In genomic region chr10:94780844-94781243, GRCh38 we compare ENCODE assay signal across 33 cellular contexts. TPM values are rescaled to one million over a fixed set of nuclear protein-coding genes. Genes with fewer than 3 reads are reported as not detected.
"Had no signal": no experiment of that assay in that cellular context is flagged by ENCODE, and none has a peak within 500 bp of the region (broad histone marks: within the 10 kb centered on the region; RNA-seq: fewer than 3 reads in every experiment).

No MANE protein-coding gene starts in this region.

- H3K4me3 ChIP-seq: ascending aorta, cardiac muscle cell had no signal

- H3K36me3 ChIP-seq: ascending aorta, cardiac muscle cell, WERI-Rb-1 had no signal

- H3K9me3 ChIP-seq: ascending aorta had no signal

- H3K27me3 ChIP-seq: ascending aorta, cardiac muscle cell had no signal

- H3K27ac ChIP-seq: ascending aorta, cardiac muscle cell, WERI-Rb-1 had no signal

- ATAC-seq: activated CD4-positive, alpha-beta T cell treated with anti-CD3 and anti-CD28 coated beads for 36 hours; activated CD4-positive, CD25-positive, alpha-beta regulatory T cell treated with anti-CD3 and anti-CD28 coated beads, Interleukin-2, amount 50 U/mL, for 24 hours; activated CD8-positive, alpha-beta memory T cell treated with anti-CD3 and anti-CD28 coated beads, Interleukin-2, amount 10 ng/mL, durations not matched to agents 7 days and 5 days; activated CD8-positive, alpha-beta T cell treated with anti-CD3 and anti-CD28 coated beads, Interleukin-2, amount 10 ng/mL, durations not matched to agents 7 days and 5 days; activated naive CD8-positive, alpha-beta T cell treated with anti-CD3 and anti-CD28 coated beads, Interleukin-2, amount 50 U/mL, for 24 hours; WTC11 had no signal

- DNase-seq: activated CD4-positive, alpha-beta memory T cell treated with anti-CD3 and anti-CD28 coated beads, Interleukin-2, amount 10 ng/mL, durations not matched to agents 7 days and 5 days; activated CD4-positive, alpha-beta T cell treated with anti-CD3 and anti-CD28 coated beads for 1 hour; activated CD4-positive, alpha-beta T cell treated with anti-CD3 and anti-CD28 coated beads for 36 hours; activated CD4-positive, alpha-beta T cell treated with anti-CD3 and anti-CD28 coated beads for 48 hours; activated CD4-positive, alpha-beta T cell treated with anti-CD3 and anti-CD28 coated beads, Interleukin-2, amount 10 ng/mL, durations not matched to agents 7 days and 5 days; activated CD4-positive, alpha-beta T cell treated with anti-CD3 and anti-CD28 coated beads, Interleukin-2, amount 50 U/mL, for 48 hours; activated CD4-positive, CD25-positive, alpha-beta regulatory T cell; activated CD8-positive, alpha-beta memory T cell treated with anti-CD3 and anti-CD28 coated beads for 24 hours; activated CD8-positive, alpha-beta memory T cell treated with anti-CD3 and anti-CD28 coated beads, Interleukin-2, amount 10 ng/mL, durations not matched to agents 7 days and 5 days; activated CD8-positive, alpha-beta memory T cell treated with anti-CD3 and anti-CD28 coated beads, Interleukin-2, amount 50 U/mL, for 48 hours; activated CD8-positive, alpha-beta T cell treated with anti-CD3 and anti-CD28 coated beads, Interleukin-2, amount 10 ng/mL, durations not matched to agents 7 days and 5 days; activated effector memory CD4-positive, alpha-beta T cell treated with Interleukin-2 at 50 U/mL for 16 hours; activated gamma-delta T cell; activated naive CD4-positive, alpha-beta T cell treated with anti-CD3 and anti-CD28 coated beads, Interleukin-2, amount 10 ng/mL, durations not matched to agents 7 days and 5 days; activated naive CD4-positive, alpha-beta T cell treated with Interleukin-2 at 50 U/mL for 16 hours; activated naive CD8-positive, alpha-beta T cell treated with anti-CD3 and anti-CD28 coated beads, Interleukin-2, amount 10 ng/mL, durations not matched to agents 7 days and 5 days; activated naive CD8-positive, alpha-beta T cell treated with anti-CD3 and anti-CD28 coated beads, Interleukin-2, amount 50 U/mL, for 24 hours; activated T-cell treated with anti-CD3 and anti-CD28 coated beads, Interleukin-2, amount 50 U/mL, for 24 hours; activated T-cell treated with anti-CD3 and anti-CD28 coated beads, Interleukin-2, amount 50 U/mL, for 48 hours; amygdala; anterior cingulate cortex; central memory CD4-positive, alpha-beta T cell; SW 1271; T-helper 1 cell; T-helper 2 cell; T-helper 9 cell; WERI-Rb-1 had no signal

- H3K4me1 ChIP-seq: ascending aorta had no signal

RNA-seq across cellular contexts. Expression of gene CYP2C19, which starts 18.4 kb away (rescaled TPM):
- total RNA-seq: activated CD4-positive, alpha-beta T cell treated with anti-CD3 and anti-CD28 coated beads for 36 hours; activated CD4-positive, alpha-beta T cell treated with anti-CD3 and anti-CD28 coated beads, Interleukin-2, amount 10 ng/mL, durations not matched to agents 7 days and 5 days; activated CD8-positive, alpha-beta memory T cell treated with anti-CD3 and anti-CD28 coated beads, Interleukin-2, amount 10 ng/mL, durations not matched to agents 7 days and 5 days; activated CD8-positive, alpha-beta T cell treated with anti-CD3 and anti-CD28 coated beads, Interleukin-2, amount 10 ng/mL, durations not matched to agents 7 days and 5 days; activated naive CD8-positive, alpha-beta T cell treated with anti-CD3 and anti-CD28 coated beads, Interleukin-2, amount 10 ng/mL, durations not matched to agents 7 days and 5 days; activated T-helper 2 cell treated with anti-CD3 and anti-CD28 coated beads, Interferon-gamma antibody, Interleukin-2, Interleukin-4, amounts not matched to agents 10 μg/mL and 5 μg/mL and 100 μg/mL, durations not matched to agents 14 hours and 24 hours and 36 hours; ascending aorta; cardiac muscle cell; WTC11 had no signal
- polyA plus RNA-seq: adipose tissue, cardiac muscle cell had no signal
